17 cellular contexts compared by ENCODE assay signal in the genomic region with DNA sequence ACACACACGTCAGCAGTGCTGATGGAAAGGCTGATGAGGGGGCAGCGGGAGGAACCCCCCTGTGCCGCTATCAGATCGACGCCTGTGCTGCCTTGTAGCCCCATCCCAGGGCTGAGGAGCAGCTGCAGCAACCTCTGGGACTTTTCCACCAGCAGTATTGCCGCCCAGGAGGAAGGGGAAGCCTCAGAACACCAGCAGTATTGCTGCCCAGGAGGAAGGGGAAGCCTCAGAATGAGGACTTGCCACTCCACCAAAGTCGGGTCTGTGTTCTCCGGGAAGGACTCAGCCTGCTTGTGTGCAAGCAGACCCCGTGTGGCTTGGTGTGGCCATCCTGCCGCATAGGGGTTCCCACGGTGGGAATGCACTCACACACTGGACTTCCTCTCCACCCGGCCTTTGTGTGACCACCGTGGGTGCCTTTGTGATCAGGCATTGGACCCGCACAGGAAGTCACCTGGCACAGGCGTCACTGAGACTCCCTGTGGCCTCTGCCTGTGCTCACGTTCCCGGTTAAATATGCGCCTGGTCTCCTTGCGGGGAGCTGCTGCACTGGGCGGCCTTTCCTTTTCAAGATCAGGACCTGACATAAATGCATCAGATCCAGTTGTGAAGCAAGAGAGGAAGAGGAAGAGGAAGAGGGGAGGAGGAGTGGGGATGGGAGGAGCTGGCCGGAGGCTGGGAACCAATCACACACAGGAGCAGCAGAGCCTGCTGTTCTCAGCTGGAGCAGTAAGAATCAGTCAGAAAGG.
DNase-seq lines count a peak whose midpoint lies in the region; TF ChIP-seq lines count a peak whose summit lies in the region.
"Had no signal": no experiment of that assay in that cellular context is flagged by ENCODE, and none has a peak within 500 bp of the region (broad histone marks: within the 10 kb centered on the region; RNA-seq: fewer than 3 reads in every experiment).

No MANE protein-coding gene starts in this region.

- H3K36me3 ChIP-seq in H7 (replicated peaks; ENCODE audit: control insufficient read depth, insufficient read depth, low read length) = no peaks in the 10 kb centered on the region
- H3K36me3 ChIP-seq: gastrocnemius medialis, neutrophil, tibial artery had no signal

- no peaks in the 10 kb centered on the region; the same call in 1 of the 2 replicates for H3K27me3 ChIP-seq in H7 (ENCODE audit: control insufficient read depth, insufficient read depth, low read length)

- POLR2A ChIA-PET in activated CD4-positive, alpha-beta memory T cell treated with anti-CD3 and anti-CD28 coated beads, Interleukin-2, amount 10 ng/mL, durations not matched to agents 7 days and 5 days (lab: Charles Lee) = no interaction called here

- H3K27ac Mint-ChIP-seq in T-helper 1 cell treated with Interleukin-12 subunit alpha and Interleukin-12 subunit beta and Interleukin-4 antibody, amounts not matched to agents 30 μg/mL and 1 μg/mL, for 36 hours = no peak overlapping the region
- H3K27ac Mint-ChIP-seq in activated CD4-positive, alpha-beta memory T cell treated with anti-CD3 and anti-CD28 coated beads, Interleukin-2, amount 10 ng/mL, durations not matched to agents 7 days and 5 days = no peak overlapping the region

- no peak for DNase-seq in T-helper 1 cell
- peak; percentile 76 for DNase-seq in H7
- no peak for DNase-seq in activated CD4-positive, alpha-beta memory T cell treated with anti-CD3 and anti-CD28 coated beads, Interleukin-2, amount 10 ng/mL, durations not matched to agents 7 days and 5 days
- peak; percentile 53 to 70 for DNase-seq in lung microvascular endothelial cell (ENCODE audit: low read depth in 2 of 2)
- DNase-seq in activated gamma-delta T cell (lab: John Stamatoyannopoulos, UW) = no peak
- DNase-seq in NCI-H1694 (lab: John Stamatoyannopoulos, UW) = no peak
- DNase-seq in lower leg skin (ENCODE audit: low spot score in 2 of 2) = no peak
- DNase-seq: effector CD4-positive, alpha-beta T cell; gastrocnemius medialis; NCI-H1436 treated with DMSO at 0.1 percent for 48 hours; NCI-H774 had no signal

- H3K4me1 Mint-ChIP-seq in T-helper 1 cell treated with Interleukin-12 subunit alpha and Interleukin-12 subunit beta and Interleukin-4 antibody, amounts not matched to agents 30 μg/mL and 1 μg/mL, for 36 hours (ENCODE audit: low read depth) = peaks cover 7% of the 10 kb centered on the region
- peaks cover 6% of the 10 kb centered on the region for H3K4me1 Mint-ChIP-seq in activated CD4-positive, alpha-beta memory T cell treated with anti-CD3 and anti-CD28 coated beads, Interleukin-2, amount 10 ng/mL, durations not matched to agents 7 days and 5 days

- peaks cover 2% of the 10 kb centered on the region for H3K36me3 Mint-ChIP-seq in T-helper 1 cell treated with Interleukin-12 subunit alpha and Interleukin-12 subunit beta and Interleukin-4 antibody, amounts not matched to agents 30 μg/mL and 1 μg/mL, for 36 hours (ENCODE audit: low read depth)
- H3K36me3 Mint-ChIP-seq in activated CD4-positive, alpha-beta memory T cell treated with anti-CD3 and anti-CD28 coated beads, Interleukin-2, amount 10 ng/mL, durations not matched to agents 7 days and 5 days (ENCODE audit: low read depth) = no peaks in the 10 kb centered on the region

- no peak for TF ChIP-seq CTCF in lower leg skin (IDR thresholded peaks at IDR 0.05)

- 64 to 65% methylated on average over 16 to 18 of the region's 21 CpGs for WGBS in lower leg skin, 2 donors

- intact Hi-C loops in lower leg skin (cut with DNase I; ENCODE audit: low total_unique reads) = no loop called here

- peaks cover 30% of the 10 kb centered on the region for H3K27me3 Mint-ChIP-seq in T-helper 1 cell treated with Interleukin-12 subunit alpha and Interleukin-12 subunit beta and Interleukin-4 antibody, amounts not matched to agents 30 μg/mL and 1 μg/mL, for 36 hours (ENCODE audit: low read depth)
- peaks cover 37% of the 10 kb centered on the region for H3K27me3 Mint-ChIP-seq in activated CD4-positive, alpha-beta memory T cell treated with anti-CD3 and anti-CD28 coated beads, Interleukin-2, amount 10 ng/mL, durations not matched to agents 7 days and 5 days

- no peaks in the 10 kb centered on the region for H3K9me3 Mint-ChIP-seq in T-helper 1 cell treated with Interleukin-12 subunit alpha and Interleukin-12 subunit beta and Interleukin-4 antibody, amounts not matched to agents 30 μg/mL and 1 μg/mL, for 36 hours
- no peaks in the 10 kb centered on the region for H3K9me3 Mint-ChIP-seq in activated CD4-positive, alpha-beta memory T cell treated with anti-CD3 and anti-CD28 coated beads, Interleukin-2, amount 10 ng/mL, durations not matched to agents 7 days and 5 days

- TF ChIP-seq POLR2A in lower leg skin (IDR thresholded peaks at IDR 0.05) = no peak

- H3K4me3 ChIP-seq in H7 (ENCODE audit: insufficient read depth, low read depth, low read length) (no peak overlapping the region), lower leg skin (ENCODE audit: low read depth, poor library complexity, severe bottlenecking) (no peak overlapping the region)
- H3K4me3 ChIP-seq: gastrocnemius medialis, GM12878, SK-N-MC, skin epidermis, tibial artery had no signal

- CTCF ChIA-PET in activated CD4-positive, alpha-beta memory T cell treated with anti-CD3 and anti-CD28 coated beads, Interleukin-2, amount 10 ng/mL, durations not matched to agents 7 days and 5 days (lab: Charles Lee) = no interaction called here

- peak overlapping the region; percentile 67 for H3K4me3 Mint-ChIP-seq in T-helper 1 cell treated with Interleukin-12 subunit alpha and Interleukin-12 subunit beta and Interleukin-4 antibody, amounts not matched to agents 30 μg/mL and 1 μg/mL, for 36 hours
- peak overlapping the region; percentile 24 for H3K4me3 Mint-ChIP-seq in activated CD4-positive, alpha-beta memory T cell treated with anti-CD3 and anti-CD28 coated beads, Interleukin-2, amount 10 ng/mL, durations not matched to agents 7 days and 5 days

Comparison
In these comparisons a context has a peak if more than half of its experiments do, and no peak if none do; other contexts are left out.
1. DNase-seq: peak in H7 (single experiment) and lung microvascular endothelial cell (2 of 2); none in T-helper 1 cell (0 of 5), activated CD4-positive, alpha-beta memory T cell treated with anti-CD3 and anti-CD28 coated beads, Interleukin-2, amount 10 ng/mL, durations not matched to agents 7 days and 5 days (single experiment), activated gamma-delta T cell (single experiment), NCI-H1694 (single experiment) and lower leg skin (0 of 2).